ENCODE assay signal across 1 cellular context in genomic region chr4:100977746-100978397, GRCh38.
TF ChIP-seq lines count a peak whose summit lies in the region.

No MANE protein-coding gene starts in this region.

TF ChIP-seq in HCT116, 20 proteins besides CTCF, POLR2A, EP300 and RAD21 (continued from another document):
- TF ChIP-seq MAX (IDR thresholded peaks at IDR 0.05) (no peak), ELF1 (IDR thresholded peaks at IDR 0.05; ENCODE audit: borderline replicate concordance, low read depth) (no peak), SIN3A (IDR thresholded peaks at IDR 0.05; ENCODE audit: low read depth) (no peak), TCF7L2 (IDR thresholded peaks at IDR 0.05; ENCODE audit: borderline replicate concordance, extremely low read depth, insufficient read depth, insufficient read length) (no peak), CEBPB (IDR thresholded peaks at IDR 0.05; ENCODE audit: low read depth) (no peak), ZNF274 (IDR thresholded peaks at IDR 0.05; ENCODE audit: low read depth, low read length) (no peak), POLR2AphosphoS5 (IDR thresholded peaks at IDR 0.05; ENCODE audit: low read depth, low read length) (no peak), EGR1 (IDR thresholded peaks at IDR 0.05; ENCODE audit: low read depth) (no peak), ZFX (IDR thresholded peaks at IDR 0.05) (no peak), SP1 (IDR thresholded peaks at IDR 0.05; ENCODE audit: low read depth) (no peak), SRF (IDR thresholded peaks at IDR 0.05; ENCODE audit: low read depth) (no peak), YY1 (IDR thresholded peaks at IDR 0.05; ENCODE audit: extremely low read depth, insufficient replicate concordance, low read depth, low read length) (no peak), JUND (IDR thresholded peaks at IDR 0.05) (no peak), EZH2phosphoT487 (IDR thresholded peaks at IDR 0.05; ENCODE audit: borderline replicate concordance) (no peak), CBX3 (IDR thresholded peaks at IDR 0.05; ENCODE audit: low read depth) (no peak)
- TF ChIP-seq, protein P1, sequence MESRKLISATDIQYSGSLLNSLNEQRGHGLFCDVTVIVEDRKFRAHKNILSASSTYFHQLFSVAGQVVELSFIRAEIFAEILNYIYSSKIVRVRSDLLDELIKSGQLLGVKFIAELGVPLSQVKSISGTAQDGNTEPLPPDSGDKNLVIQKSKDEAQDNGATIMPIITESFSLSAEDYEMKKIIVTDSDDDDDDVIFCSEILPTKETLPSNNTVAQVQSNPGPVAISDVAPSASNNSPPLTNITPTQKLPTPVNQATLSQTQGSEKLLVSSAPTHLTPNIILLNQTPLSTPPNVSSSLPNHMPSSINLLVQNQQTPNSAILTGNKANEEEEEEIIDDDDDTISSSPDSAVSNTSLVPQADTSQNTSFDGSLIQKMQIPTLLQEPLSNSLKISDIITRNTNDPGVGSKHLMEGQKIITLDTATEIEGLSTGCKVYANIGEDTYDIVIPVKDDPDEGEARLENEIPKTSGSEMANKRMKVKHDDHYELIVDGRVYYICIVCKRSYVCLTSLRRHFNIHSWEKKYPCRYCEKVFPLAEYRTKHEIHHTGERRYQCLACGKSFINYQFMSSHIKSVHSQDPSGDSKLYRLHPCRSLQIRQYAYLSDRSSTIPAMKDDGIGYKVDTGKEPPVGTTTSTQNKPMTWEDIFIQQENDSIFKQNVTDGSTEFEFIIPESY (IDR thresholded peaks at IDR 0.05; ENCODE audit: extremely low read depth, insufficient replicate concordance, low read length), result no peak
- TF ChIP-seq, protein P2, sequence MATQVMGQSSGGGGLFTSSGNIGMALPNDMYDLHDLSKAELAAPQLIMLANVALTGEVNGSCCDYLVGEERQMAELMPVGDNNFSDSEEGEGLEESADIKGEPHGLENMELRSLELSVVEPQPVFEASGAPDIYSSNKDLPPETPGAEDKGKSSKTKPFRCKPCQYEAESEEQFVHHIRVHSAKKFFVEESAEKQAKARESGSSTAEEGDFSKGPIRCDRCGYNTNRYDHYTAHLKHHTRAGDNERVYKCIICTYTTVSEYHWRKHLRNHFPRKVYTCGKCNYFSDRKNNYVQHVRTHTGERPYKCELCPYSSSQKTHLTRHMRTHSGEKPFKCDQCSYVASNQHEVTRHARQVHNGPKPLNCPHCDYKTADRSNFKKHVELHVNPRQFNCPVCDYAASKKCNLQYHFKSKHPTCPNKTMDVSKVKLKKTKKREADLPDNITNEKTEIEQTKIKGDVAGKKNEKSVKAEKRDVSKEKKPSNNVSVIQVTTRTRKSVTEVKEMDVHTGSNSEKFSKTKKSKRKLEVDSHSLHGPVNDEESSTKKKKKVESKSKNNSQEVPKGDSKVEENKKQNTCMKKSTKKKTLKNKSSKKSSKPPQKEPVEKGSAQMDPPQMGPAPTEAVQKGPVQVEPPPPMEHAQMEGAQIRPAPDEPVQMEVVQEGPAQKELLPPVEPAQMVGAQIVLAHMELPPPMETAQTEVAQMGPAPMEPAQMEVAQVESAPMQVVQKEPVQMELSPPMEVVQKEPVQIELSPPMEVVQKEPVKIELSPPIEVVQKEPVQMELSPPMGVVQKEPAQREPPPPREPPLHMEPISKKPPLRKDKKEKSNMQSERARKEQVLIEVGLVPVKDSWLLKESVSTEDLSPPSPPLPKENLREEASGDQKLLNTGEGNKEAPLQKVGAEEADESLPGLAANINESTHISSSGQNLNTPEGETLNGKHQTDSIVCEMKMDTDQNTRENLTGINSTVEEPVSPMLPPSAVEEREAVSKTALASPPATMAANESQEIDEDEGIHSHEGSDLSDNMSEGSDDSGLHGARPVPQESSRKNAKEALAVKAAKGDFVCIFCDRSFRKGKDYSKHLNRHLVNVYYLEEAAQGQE (IDR thresholded peaks at IDR 0.05; ENCODE audit: low read depth), result no peak
- TF ChIP-seq, protein P3, sequence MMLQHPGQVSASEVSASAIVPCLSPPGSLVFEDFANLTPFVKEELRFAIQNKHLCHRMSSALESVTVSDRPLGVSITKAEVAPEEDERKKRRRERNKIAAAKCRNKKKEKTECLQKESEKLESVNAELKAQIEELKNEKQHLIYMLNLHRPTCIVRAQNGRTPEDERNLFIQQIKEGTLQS (IDR thresholded peaks at IDR 0.05), result no peak
